In genomic region chr5:71757590-71758543, GRCh38 we compare ENCODE assay signal across 8 cellular contexts. TPM values are rescaled to one million over a fixed set of nuclear protein-coding genes. Genes with fewer than 3 reads are reported as not detected.
DNase-seq lines count a peak whose midpoint lies in the region; ATAC-seq and TF ChIP-seq lines count a peak whose summit lies in the region.

No MANE protein-coding gene starts in this region.

- H3K4me3 Mint-ChIP-seq in naive thymus-derived CD8-positive, alpha-beta T cell: peak overlapping the region; percentile 26 to 77 (median 58)

- H3K4me1 ChIP-seq in ACC112 (ENCODE audit: control insufficient read depth, insufficient read depth, low read length, unreplicated experiment): peaks cover 3% of the 10 kb centered on the region
- H3K4me1 ChIP-seq in esophagus muscularis mucosa: peaks cover 0 to 11% (median 7%) of the 10 kb centered on the region in 4 donors
- peaks cover 3 to 9% of the 10 kb centered on the region in 2 donors for H3K4me1 ChIP-seq in thoracic aorta (ENCODE audit: control insufficient read depth in 1 of 2, low read depth in 2 of 2)

- H2AFZ ChIP-seq in ACC112 (ENCODE audit: low read length, unreplicated experiment): peak overlapping the region; percentile 72

- no peaks in the 10 kb centered on the region for H3K9me3 Mint-ChIP-seq in naive thymus-derived CD8-positive, alpha-beta T cell

- H3K27ac Mint-ChIP-seq in naive thymus-derived CD8-positive, alpha-beta T cell: peak overlapping the region in 5 of 10 donors; percentile 28 to 82 (median 52)

- peak overlapping the region; percentile 26; the same call in 1 of the 2 replicates for H3K4me3 ChIP-seq in ACC112 (ENCODE audit: low read depth, low read length)
- peak overlapping the region; percentile 22 to 45 (median 37) for H3K4me3 ChIP-seq in esophagus muscularis mucosa
- peak overlapping the region; percentile 26 for H3K4me3 ChIP-seq in thoracic aorta

- no peaks in the 10 kb centered on the region for H3K79me2 ChIP-seq in ACC112 (ENCODE audit: control insufficient read depth, insufficient read depth, low read length, unreplicated experiment)

- 19% methylated on average over 14 of the region's 14 CpGs for WGBS in esophagus muscularis mucosa

- H3K27me3 ChIP-seq in ACC112 (ENCODE audit: insufficient read depth, low read length): peaks cover 14% of the 10 kb centered on the region
- H3K27me3 ChIP-seq in esophagus muscularis mucosa: no peaks in the 10 kb centered on the region
- no peaks in the 10 kb centered on the region for H3K27me3 ChIP-seq in thoracic aorta (replicated peaks; ENCODE audit: insufficient read depth)

- POLR2A ChIA-PET in naive thymus-derived CD8-positive, alpha-beta T cell (lab: Charles Lee): no interaction called here

- peak; percentile 4 to 64 for DNase-seq in NCI-H526 (lab: John Stamatoyannopoulos, UW)
- DNase-seq in activated T-cell treated with anti-CD3 and anti-CD28 coated beads for 1 hour (ENCODE audit: low read depth): peak; percentile 25
- no peak for DNase-seq in esophagus muscularis mucosa (ENCODE audit: extremely low spot score)
- DNase-seq in naive thymus-derived CD8-positive, alpha-beta T cell: peak in 9 of 10 donors; percentile 5 to 73 (median 32)
- peak; percentile 31 for DNase-seq in thoracic aorta (ENCODE audit: low spot score)

- intact Hi-C loops in esophagus muscularis mucosa (cut with DNase I): no loop called here

- TF ChIP-seq EP300 in esophagus muscularis mucosa (IDR thresholded peaks at IDR 0.05): no peak

- H3K27ac ChIP-seq in ACC112 (ENCODE audit: low read depth, low read length) (no peak overlapping the region), esophagus muscularis mucosa (replicated peaks in 1 of 4) (peak overlapping the region in 1 of 4 donors; percentile 31), thoracic aorta (peak overlapping the region in 1 of 2 donors; percentile 1)

- peaks cover 0 to 3% (median 1%) of the 10 kb centered on the region in 5 donors for H3K27me3 Mint-ChIP-seq in naive thymus-derived CD8-positive, alpha-beta T cell

- H3K36me3 ChIP-seq in ACC112 (ENCODE audit: insufficient read depth, low read length): no peaks in the 10 kb centered on the region
- no peaks in the 10 kb centered on the region for H3K36me3 ChIP-seq in esophagus muscularis mucosa
- H3K36me3 ChIP-seq in thoracic aorta: no peaks in the 10 kb centered on the region

- no peaks in the 10 kb centered on the region for H3K9me3 ChIP-seq in esophagus muscularis mucosa
- H3K9me3 ChIP-seq in thoracic aorta: no peaks in the 10 kb centered on the region

- H3K36me3 Mint-ChIP-seq in naive thymus-derived CD8-positive, alpha-beta T cell: no peaks in the 10 kb centered on the region

- peaks cover 7 to 15% (median 9%) of the 10 kb centered on the region in 4 donors for H3K4me1 Mint-ChIP-seq in naive thymus-derived CD8-positive, alpha-beta T cell

- ATAC-seq in GM18498 (IDR thresholded peaks at IDR 0.05; ENCODE audit: unreplicated experiment) (peak; percentile 99), HG03066 (IDR thresholded peaks at IDR 0.05; ENCODE audit: low read depth, unreplicated experiment) (peak; percentile 72), thoracic aorta (ENCODE audit: insufficient number of reproducible peaks, low FRiP score, low read depth) (peak; percentile 84)
- ATAC-seq in naive thymus-derived CD8-positive, alpha-beta T cell: peak; percentile 89 to 98

- TF ChIP-seq CTCF in esophagus muscularis mucosa (IDR thresholded peaks at IDR 0.05) (peak; percentile 70 to 82 (median 80)), thoracic aorta (IDR thresholded peaks at IDR 0.05) (peak; percentile 75)

- TF ChIP-seq POLR2A in esophagus muscularis mucosa (IDR thresholded peaks at IDR 0.05; ENCODE audit: low read depth): no peak

RNA-seq across cellular contexts. Expression of gene CARTPT, which starts 38.8 kb away (rescaled TPM):
- total RNA-seq in esophagus muscularis mucosa (10 to 100 TPM in 2 of 4 donors, 1 to 10 TPM in 2; 7.1 to 24.7 (median 15.5) TPM), thoracic aorta (10 to 100 TPM in 1 of 2 donors, not detected in 1; 39.4 TPM)
- not detected for total RNA-seq in naive thymus-derived CD8-positive, alpha-beta T cell
- not detected for polyA plus RNA-seq in naive thymus-derived CD8-positive, alpha-beta T cell
